15 cellular contexts compared by ENCODE assay signal in genomic region chr2:149743842-149744468, GRCh38.
DNase-seq lines count a peak whose midpoint lies in the region; ATAC-seq and TF ChIP-seq lines count a peak whose summit lies in the region.
"Had no signal": no experiment of that assay in that cellular context is flagged by ENCODE, and none has a peak within 500 bp of the region (broad histone marks: within the 10 kb centered on the region; RNA-seq: fewer than 3 reads in every experiment).

No MANE protein-coding gene starts in this region.

- 74 to 84% methylated on average over 6 of the region's 6 CpGs for WGBS in aorta, 2 donors

- intact Hi-C loops in left cardiac atrium (cut with DNase I) = no loop called here
- intact Hi-C loops in aorta (cut with DNase I) = no loop called here

- peak; percentile 13 for TF ChIP-seq CTCF in cardiac muscle cell (IDR thresholded peaks at IDR 0.05; ENCODE audit: low read depth, low read length)

- DNase-seq in cardiac muscle cell (ENCODE audit: low read depth in 1 of 2, low spot score in 1 of 2) = peak in 1 of 2 donors; percentile 84
- no peak for DNase-seq in left cardiac atrium
- peak; percentile 64 for DNase-seq in fibroblast of the conjunctiva (ENCODE audit: low read depth)
- no peak for DNase-seq in aorta
- no peak for DNase-seq in activated CD8-positive, alpha-beta memory T cell treated with anti-CD3 and anti-CD28 coated beads, Interleukin-2, amount 50 U/mL, for 4 hours
- DNase-seq in NCI-H1694 (lab: John Stamatoyannopoulos, UW) = no peak
- DNase-seq: 8988T; activated CD8-positive, alpha-beta memory T cell treated with anti-CD3 and anti-CD28 coated beads, Interleukin-2, amount 10 ng/mL, durations not matched to agents 7 days and 5 days; left ventricle myocardium inferior; Peyer's patch; stimulated activated CD4-positive, alpha-beta T cell treated with anti-CD3 and anti-CD28 coated beads, Interleukin-4, amount 100 ng/mL, for 24 hours had no signal

- no peaks in the 10 kb centered on the region for H3K9me3 ChIP-seq in cardiac muscle cell (ENCODE audit: low read depth)
- no peaks in the 10 kb centered on the region for H3K9me3 ChIP-seq in aorta (ENCODE audit: control insufficient read depth, low read length)
- H3K9me3 ChIP-seq: esophagus muscularis mucosa, left ventricle myocardium inferior, Peyer's patch had no signal

- H3K4me3 ChIP-seq in cardiac muscle cell (no peak overlapping the region), aorta (ENCODE audit: low read length in 2 of 2) (no peak overlapping the region)
- H3K4me3 ChIP-seq: esophagus muscularis mucosa, left ventricle myocardium inferior, Peyer's patch had no signal

- no peaks in the 10 kb centered on the region for H3K36me3 ChIP-seq in cardiac muscle cell
- no peaks in the 10 kb centered on the region for H3K36me3 ChIP-seq in aorta (ENCODE audit: control insufficient read depth in 1 of 2, insufficient read depth in 2 of 2, low read length in 1 of 2)
- H3K36me3 ChIP-seq: esophagus muscularis mucosa, left ventricle myocardium inferior, Peyer's patch had no signal

- H3K27me3 ChIP-seq in cardiac muscle cell = no peaks in the 10 kb centered on the region
- H3K27me3 ChIP-seq in aorta (ENCODE audit: control insufficient read depth in 1 of 2, insufficient read depth in 2 of 2, low read length in 1 of 2) = no peaks in the 10 kb centered on the region
- H3K27me3 ChIP-seq: esophagus muscularis mucosa, Peyer's patch had no signal

- H3K4me1 ChIP-seq in cardiac muscle cell (ENCODE audit: low read depth) (no peaks in the 10 kb centered on the region), aorta (ENCODE audit: control insufficient read depth in 1 of 2, insufficient read depth in 2 of 2, low read length in 2 of 2) (no peaks in the 10 kb centered on the region)
- H3K4me1 ChIP-seq: left ventricle myocardium inferior, parathyroid adenoma, Peyer's patch had no signal

- H3K27ac ChIP-seq in cardiac muscle cell = no peak overlapping the region
- no peak overlapping the region for H3K27ac ChIP-seq in aorta (ENCODE audit: low read depth in 1 of 2, low read length in 2 of 2)
- H3K27ac ChIP-seq: esophagus muscularis mucosa, left ventricle myocardium inferior, parathyroid adenoma, Peyer's patch had no signal

- no peak for ATAC-seq in left cardiac atrium
- peak; percentile 84 for ATAC-seq in SK-N-SH treated with all-trans-retinoic acid at 6 μM for 48 hours
- ATAC-seq in aorta (ENCODE audit: low FRiP score) = peak; percentile 15
- no peak for ATAC-seq in GM19467 (IDR thresholded peaks at IDR 0.05; ENCODE audit: unreplicated experiment)
- ATAC-seq: activated CD8-positive, alpha-beta memory T cell treated with anti-CD3 and anti-CD28 coated beads, Interleukin-2, amount 10 ng/mL, durations not matched to agents 7 days and 5 days had no signal

TF ChIP-seq in SK-N-SH treated with all-trans-retinoic acid at 6 μM for 48 hours, 23 proteins besides CTCF, POLR2A, EP300 and RAD21:
- TF ChIP-seq TOX (CRISPR knock-in tag; IDR thresholded peaks at IDR 0.05; ENCODE audit: borderline replicate concordance) (peak; percentile 48; the same call in 1 of the 2 replicates), RARB (CRISPR knock-in tag; IDR thresholded peaks at IDR 0.05) (no peak), PPARA (CRISPR knock-in tag; IDR thresholded peaks at IDR 0.05; ENCODE audit: borderline replicate concordance) (no peak), ZC3H10 (CRISPR knock-in tag; IDR thresholded peaks at IDR 0.05) (no peak), SNAI2 (CRISPR knock-in tag; IDR thresholded peaks at IDR 0.05) (peak; percentile 75; the same call in 1 of the 2 replicates), ZFP30 (CRISPR knock-in tag; IDR thresholded peaks at IDR 0.05) (no peak), ISL1 (CRISPR knock-in tag; IDR thresholded peaks at IDR 0.05) (peak; percentile 79), ZNF70 (CRISPR knock-in tag; IDR thresholded peaks at IDR 0.05) (no peak), ZNF8 (CRISPR knock-in tag; IDR thresholded peaks at IDR 0.05) (no peak), ARNTL (CRISPR knock-in tag; IDR thresholded peaks at IDR 0.05; ENCODE audit: borderline replicate concordance, low read depth) (no peak), OSR1 (CRISPR knock-in tag; IDR thresholded peaks at IDR 0.05) (no peak)

Comparison
In these comparisons a context has a peak if more than half of its experiments do, and no peak if none do; other contexts are left out.
1. ATAC-seq: peak in SK-N-SH treated with all-trans-retinoic acid at 6 μM for 48 hours (single experiment) and aorta (single experiment); none in left cardiac atrium (0 of 2) and GM19467 (single experiment).